12 cellular contexts compared by ENCODE assay signal in genomic region chr10:129959544-129960492, GRCh38. TPM values are rescaled to one million over a fixed set of nuclear protein-coding genes. Genes with fewer than 3 reads are reported as not detected.
A peak's percentile ranks its signal among the peaks of the same experiment; 100 is the strongest.
DNase-seq lines count a peak whose midpoint lies in the region; ATAC-seq, FAIRE-seq and TF ChIP-seq lines count a peak whose summit lies in the region.
"Had no signal": no experiment of that assay in that cellular context is flagged by ENCODE, and none has a peak within 500 bp of the region (broad histone marks: within the 10 kb centered on the region; RNA-seq: fewer than 3 reads in every experiment).

No MANE protein-coding gene starts in this region.

- H3K4me1 ChIP-seq in endothelial cell of umbilical vein (ENCODE audit: control insufficient read depth, extremely low read depth, insufficient read depth, low read length) = peaks cover 9% of the 10 kb centered on the region
- peaks cover 11% of the 10 kb centered on the region for H3K4me1 ChIP-seq in vagina

- no peak overlapping the region for H3K9ac ChIP-seq in endothelial cell of umbilical vein (replicated peaks; ENCODE audit: extremely low read depth, insufficient read depth, low read length)
- H3K9ac ChIP-seq: BLaER1 had no signal

- no peaks in the 10 kb centered on the region for H3K79me2 ChIP-seq in endothelial cell of umbilical vein (ENCODE audit: control insufficient read depth, insufficient read depth, low read length)

- intact Hi-C loops in Right ventricle myocardium superior (cut with DNase I) (no loop called here), Right ventricle myocardium inferior (cut with DNase I) (loop anchor here (2.0 to 10.0 kb wide), 2 partner anchors 69 to 495 kb away; partner anchors contain the start of gene MGMT), endothelial cell of umbilical vein (cut with micrococcal nuclease) (loop anchor here (1.0 to 5.0 kb wide), 2 partner anchors 10 to 493 kb away; partner anchors contain the start of gene MGMT), vagina (cut with DNase I) (loop anchor here (5.0 to 10.0 kb wide), 2 partner anchors 265 to 863 kb away; no protein-coding TSS in a partner anchor)

- H2AFZ ChIP-seq in endothelial cell of umbilical vein (ENCODE audit: low read depth, low read length) = no peak overlapping the region

- DNase-seq in Right ventricle myocardium superior = peak; percentile 37
- DNase-seq in Right ventricle myocardium inferior (ENCODE audit: missing footprints) = no peak
- no peak for DNase-seq in endothelial cell of umbilical vein (ENCODE audit: low read depth, low spot score)
- DNase-seq in vagina (ENCODE audit: extremely low spot score in 2 of 2) = no peak
- DNase-seq in NOMO-1 treated with dmso at 0.1 percent for 144 hours (lab: John Stamatoyannopoulos, UW; ENCODE audit: unreplicated experiment) = no peak
- no peak for DNase-seq in NCI-H1930 (lab: John Stamatoyannopoulos, UW)
- DNase-seq: adrenal gland had no signal

- ATAC-seq in Right ventricle myocardium superior (ENCODE audit: poor library complexity) (no peak), Right ventricle myocardium inferior (no peak), GM19463 (IDR thresholded peaks at IDR 0.05; ENCODE audit: unreplicated experiment) (no peak)

- peaks cover 4% of the 10 kb centered on the region for H3K9me3 Mint-ChIP-seq in nephron

- no TSS peak for BruUV-seq in endothelial cell of umbilical vein (replicated peaks; lab: Mats Ljungman, UMichigan)

- peaks cover 80% of the 10 kb centered on the region for H3K27me3 Mint-ChIP-seq in nephron (ENCODE audit: low read depth)

- peak overlapping the region; percentile 86 to 89 (median 88) for H3K4me3 Mint-ChIP-seq in nephron

- no peaks in the 10 kb centered on the region for H4K20me1 ChIP-seq in endothelial cell of umbilical vein (replicated peaks; ENCODE audit: control insufficient read depth, extremely low read depth, insufficient read depth, low read length)

- H3K36me3 ChIP-seq in endothelial cell of umbilical vein (ENCODE audit: control insufficient read depth in 2 of 2, extremely low read depth in 1 of 2, insufficient read depth in 2 of 2, low read length in 2 of 2) = no peaks in the 10 kb centered on the region
- H3K36me3 ChIP-seq in vagina = no peaks in the 10 kb centered on the region
- H3K36me3 ChIP-seq: adrenal gland, BLaER1 had no signal

- H3K4me3 ChIP-seq in endothelial cell of umbilical vein (replicated peaks in 1 of 3; ENCODE audit: insufficient read depth in 1 of 3, low read depth in 1 of 3, low read length in 3 of 3) (no peak overlapping the region), vagina (peak overlapping the region; percentile 21 to 33)
- H3K4me3 ChIP-seq: adrenal gland had no signal

- no peak overlapping the region for H3K27ac ChIP-seq in endothelial cell of umbilical vein (ENCODE audit: insufficient read depth, low read depth, low read length)
- peak overlapping the region; percentile 60 for H3K27ac ChIP-seq in vagina
- H3K27ac ChIP-seq: adrenal gland, BLaER1 had no signal

- CTCF ChIA-PET in endothelial cell of umbilical vein (lab: Charles Lee) = no interaction called here

- TF ChIP-seq CTCF in endothelial cell of umbilical vein (IDR thresholded peaks at IDR 0.05; ENCODE audit: extremely low read depth in 1 of 2, insufficient read depth in 1 of 2, low read depth in 1 of 2, low read length in 2 of 2) (no peak), nephron (IDR thresholded peaks at IDR 0.05; ENCODE audit: unreplicated experiment in 3 of 3) (no peak), vagina (IDR thresholded peaks at IDR 0.05) (no peak)

- H3K36me3 Mint-ChIP-seq in nephron (ENCODE audit: low read depth) = peaks cover 34% of the 10 kb centered on the region

- dilution Hi-C loops in endothelial cell of umbilical vein (cut with MboI; ENCODE audit: extremely low pct_ligation_motif_present, low sequenced_read_pairs) = no loop called here

- no peaks in the 10 kb centered on the region for H3K9me1 ChIP-seq in endothelial cell of umbilical vein (replicated peaks; ENCODE audit: control insufficient read depth, extremely low read depth, insufficient read depth, low read length)

- TF ChIP-seq POLR2A in endothelial cell of umbilical vein (IDR thresholded peaks at IDR 0.05; ENCODE audit: low read depth, low read length) (no peak), vagina (IDR thresholded peaks at IDR 0.05) (no peak)

- peak overlapping the region; percentile 50 to 94 (median 81) for H3K27ac Mint-ChIP-seq in nephron

- peaks cover 61% of the 10 kb centered on the region for H3K4me1 Mint-ChIP-seq in nephron

- H3K9me3 ChIP-seq in endothelial cell of umbilical vein (replicated peaks; ENCODE audit: control insufficient read depth, insufficient read depth, low read length) (no peaks in the 10 kb centered on the region), vagina (no peaks in the 10 kb centered on the region)
- H3K9me3 ChIP-seq: adrenal gland, BLaER1 had no signal

- no peak for FAIRE-seq in endothelial cell of umbilical vein (lab: Jason Lieb, UNC)

- no peak overlapping the region for H3K4me2 ChIP-seq in endothelial cell of umbilical vein (ENCODE audit: insufficient read depth, low read length)

- POLR2A ChIA-PET in endothelial cell of umbilical vein (lab: Charles Lee) = no interaction called here

- H3K27me3 ChIP-seq in endothelial cell of umbilical vein (ENCODE audit: control insufficient read depth in 2 of 2, insufficient read depth in 2 of 2, low read length in 2 of 2) = peaks cover 44 to 69% of the 10 kb centered on the region in 2 experiments
- peaks cover 17% of the 10 kb centered on the region for H3K27me3 ChIP-seq in vagina

TF ChIP-seq in endothelial cell of umbilical vein, 7 proteins besides CTCF, POLR2A, EP300 and RAD21:
- TF ChIP-seq EZH2 (IDR thresholded peaks at IDR 0.05; ENCODE audit: borderline replicate concordance, low read depth, low read length, severe bottlenecking) (peak; percentile 69), MAX (IDR thresholded peaks at IDR 0.05; ENCODE audit: insufficient read depth, insufficient read length) (no peak), FOS (IDR thresholded peaks at IDR 0.05; ENCODE audit: borderline replicate concordance, insufficient read depth, low read length) (no peak), POLR2AphosphoS5 (IDR thresholded peaks at IDR 0.05; ENCODE audit: insufficient read depth, low read depth, low read length) (no peak), GATA2 (IDR thresholded peaks at IDR 0.05; ENCODE audit: insufficient read depth, insufficient read length, low read depth, low read length) (no peak), JUN (IDR thresholded peaks at IDR 0.05; ENCODE audit: borderline replicate concordance, insufficient read depth, insufficient read length, low read depth) (no peak), MYC (IDR thresholded peaks at IDR 0.05; ENCODE audit: low read depth, low read length) (no peak)

RNA-seq across cellular contexts. Expression of gene EBF3, which starts 4.3 kb away (rescaled TPM):
- total RNA-seq in Right ventricle myocardium superior = 6.2 TPM
- 7.9 TPM for total RNA-seq in Right ventricle myocardium inferior
- 2.0 and 2.7 TPM in 2 replicates for total RNA-seq in endothelial cell of umbilical vein
- polyA plus RNA-seq in endothelial cell of umbilical vein = 0.75 and 0.92 TPM in 2 replicates
- polyA plus RNA-seq in endothelial cell of umbilical vein (2011; cell fraction: cytosol; rRNA removed) = 0.70 and 0.90 TPM in 2 replicates
- polyA plus RNA-seq in endothelial cell of umbilical vein (2011; cell fraction: nucleus; rRNA removed) = 2.0 and 2.1 TPM in 2 replicates
- polyA plus RNA-seq in endothelial cell of umbilical vein (2012) = 3.2 and 4.3 TPM in 2 replicates
- polyA minus RNA-seq in endothelial cell of umbilical vein = 1.2 and 1.7 TPM in 2 replicates
- polyA minus RNA-seq in endothelial cell of umbilical vein (2011; cell fraction: cytosol; rRNA and poly(A)+ RNA removed) = not detected
- 1.6 and 1.9 TPM in 2 replicates for polyA minus RNA-seq in endothelial cell of umbilical vein (2011; cell fraction: nucleus; rRNA and poly(A)+ RNA removed)
- 10.6 TPM for total RNA-seq in vagina
- total RNA-seq: epithelial cell of proximal tubule, mononuclear cell had no signal

Comparison
In these comparisons a context has a peak if more than half of its experiments do, and no peak if none do; other contexts are left out.
1. H3K4me3 ChIP-seq: peak in vagina (2 of 2); none in endothelial cell of umbilical vein (0 of 3).